8 cellular contexts compared by ENCODE assay signal in the genomic region with DNA sequence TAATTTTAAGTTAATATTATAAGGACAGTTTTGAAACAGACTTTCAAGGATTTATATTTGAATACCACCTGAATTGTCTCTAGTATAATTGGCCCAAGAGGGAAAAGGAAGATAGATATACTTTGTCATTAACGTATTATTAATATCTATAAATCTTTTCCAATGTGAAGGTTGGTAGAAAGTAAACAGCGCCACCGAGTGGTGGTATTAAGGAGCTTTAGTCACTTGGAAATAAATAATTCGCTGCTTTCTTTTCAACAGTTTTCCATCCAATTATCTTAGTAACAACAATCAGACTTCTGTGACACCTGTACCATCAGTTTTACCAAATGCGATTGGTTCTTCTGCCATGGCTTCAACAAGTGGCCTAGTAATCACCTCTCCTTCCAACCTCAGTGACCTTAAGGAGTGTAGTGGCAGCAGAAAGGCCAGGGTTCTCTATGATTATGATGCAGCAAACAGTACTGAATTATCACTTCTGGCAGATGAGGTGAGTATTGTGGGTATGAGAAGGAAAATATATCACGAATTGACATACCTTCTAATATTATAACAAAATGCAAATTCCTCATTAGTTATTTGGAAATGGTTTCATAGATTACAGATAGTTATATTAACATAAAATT. TPM values are rescaled to one million over a fixed set of nuclear protein-coding genes. Genes with fewer than 3 reads are reported as not detected.
A peak's percentile ranks its signal among the peaks of the same experiment; 100 is the strongest.
DNase-seq lines count a peak whose midpoint lies in the region; ATAC-seq and TF ChIP-seq lines count a peak whose summit lies in the region.

No MANE protein-coding gene starts in this region.

- intact Hi-C loops in left cardiac atrium (cut with DNase I) (loop anchor here in 1 of 2 donors (5.0 kb wide), 2 partner anchors 40 to 360 kb away; a partner anchor contains a TSS), ascending aorta (cut with DNase I) (loop anchor here (2.0 kb wide), 1 partner anchor 37 kb away; a partner anchor contains a TSS), tibial artery (cut with DNase I; ENCODE audit: low total_unique reads) (no loop called here)

- H3K27me3 ChIP-seq in cardiac muscle cell: no peaks in the 10 kb centered on the region
- H3K27me3 ChIP-seq in ascending aorta: no peaks in the 10 kb centered on the region
- no peaks in the 10 kb centered on the region for H3K27me3 ChIP-seq in kidney epithelial cell (ENCODE audit: control insufficient read depth, insufficient read depth, low read length)
- H3K27me3 ChIP-seq in tibial artery: no peaks in the 10 kb centered on the region

- H3K4me3 ChIP-seq in cardiac muscle cell: no peak overlapping the region
- H3K4me3 ChIP-seq in ascending aorta: no peak overlapping the region
- H3K4me3 ChIP-seq in kidney epithelial cell (ENCODE audit: low read depth, low read length): no peak overlapping the region
- no peak overlapping the region for H3K4me3 ChIP-seq in tibial artery

- DNase-seq in cardiac muscle cell (ENCODE audit: low read depth in 1 of 2, low spot score in 1 of 2) (peak; percentile 62 to 63), left cardiac atrium (no peak), NCI-H446 treated with DMSO at 0.1 percent for 48 hours (lab: John Stamatoyannopoulos, UW) (peak; percentile 23), ascending aorta (ENCODE audit: low spot score in 2 of 2) (no peak), kidney epithelial cell (ENCODE audit: low read depth) (no peak), tibial artery (no peak)

- H3K27ac ChIP-seq in cardiac muscle cell: no peak overlapping the region
- no peak overlapping the region for H3K27ac ChIP-seq in ascending aorta
- no peak overlapping the region for H3K27ac ChIP-seq in tibial artery

- H3K36me3 ChIP-seq in cardiac muscle cell (peaks cover 29% of the 10 kb centered on the region), ascending aorta (peaks cover 31 to 50% of the 10 kb centered on the region in 2 donors), kidney epithelial cell (ENCODE audit: control insufficient read depth, insufficient read depth, low read length) (peaks cover 2% of the 10 kb centered on the region), tibial artery (peaks cover 49 to 72% (median 61%) of the 10 kb centered on the region in 3 donors)

- ATAC-seq in left cardiac atrium (no peak), GM21825 (IDR thresholded peaks at IDR 0.05; ENCODE audit: unreplicated experiment) (no peak), GM21619 (IDR thresholded peaks at IDR 0.05; ENCODE audit: unreplicated experiment) (no peak)

- TF ChIP-seq CTCF in cardiac muscle cell (IDR thresholded peaks at IDR 0.05; ENCODE audit: low read depth, low read length) (peak; percentile 53), ascending aorta (IDR thresholded peaks at IDR 0.05) (peak in 2 of 3 experiments; percentile 49 to 62), kidney epithelial cell (IDR thresholded peaks at IDR 0.05; ENCODE audit: insufficient read depth, low read length, poor library complexity, severe bottlenecking) (peak; percentile 47), tibial artery (IDR thresholded peaks at IDR 0.05) (peak; percentile 47 to 52)

- H3K9me3 ChIP-seq in cardiac muscle cell (ENCODE audit: low read depth) (no peaks in the 10 kb centered on the region), ascending aorta (no peaks in the 10 kb centered on the region), tibial artery (no peaks in the 10 kb centered on the region)

- H3K4me1 ChIP-seq in cardiac muscle cell (ENCODE audit: low read depth): no peaks in the 10 kb centered on the region
- H3K4me1 ChIP-seq in ascending aorta: no peaks in the 10 kb centered on the region
- peaks cover 0 to 6% (median 0%) of the 10 kb centered on the region in 4 donors for H3K4me1 ChIP-seq in tibial artery

RNA-seq across cellular contexts. Expression of a gene that starts 37.7 kb away (rescaled TPM):
- total RNA-seq in cardiac muscle cell (35.7 and 41.5 TPM in 2 replicates), left cardiac atrium (100 to 1,000 TPM; 110 to 114 TPM), ascending aorta (28.9 TPM), kidney epithelial cell (25.1 and 39.6 TPM in 2 replicates)
- polyA plus RNA-seq in cardiac muscle cell: 57.4 and 62.6 TPM in 2 replicates

Comparison
In these comparisons a context has a peak if more than half of its experiments do, and no peak if none do; other contexts are left out.
1. DNase-seq: peak in cardiac muscle cell (2 of 2) and NCI-H446 treated with DMSO at 0.1 percent for 48 hours (single experiment); none in left cardiac atrium (single experiment), ascending aorta (0 of 2), kidney epithelial cell (single experiment) and tibial artery (0 of 2).
2. Peak in every context shown above with its lines, with median percentiles within 50 percentile points of each other: CTCF ChIP-seq.